Comparison of ENCODE assay signal across 1 cellular context in the genomic region with DNA sequence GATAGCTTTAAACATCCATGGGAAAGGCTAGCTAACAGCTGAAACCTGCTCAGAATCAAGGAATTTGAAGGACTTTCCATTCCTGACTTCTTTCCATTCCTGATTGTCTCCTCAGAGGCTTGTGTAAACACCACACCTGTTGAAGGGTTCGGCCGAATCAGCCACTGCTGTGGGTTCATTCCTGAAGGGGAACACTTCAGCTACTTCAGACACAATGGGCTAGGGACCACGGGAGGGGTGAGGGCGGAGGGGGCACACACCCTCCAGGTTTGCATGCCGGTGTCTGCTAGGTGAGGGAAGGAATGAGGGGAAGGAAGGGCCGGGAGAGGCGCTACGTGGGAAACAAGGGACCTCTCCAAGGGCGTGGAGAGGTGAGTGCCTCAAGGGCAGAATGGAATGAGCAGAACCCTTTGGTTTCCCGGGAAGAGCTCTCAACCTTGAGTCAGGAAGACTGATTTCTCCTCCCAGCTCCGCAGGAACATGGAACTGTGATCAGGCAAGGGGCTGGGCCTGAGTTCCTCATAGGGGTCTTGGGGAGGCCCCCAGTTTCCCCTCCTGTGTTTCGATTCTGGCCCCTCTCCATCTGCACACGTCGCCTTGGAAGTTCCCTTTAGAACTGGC.
TF ChIP-seq lines count a peak whose summit lies in the region.

No MANE protein-coding gene starts in this region.

TF ChIP-seq in HCT116, 20 proteins besides CTCF, POLR2A, EP300 and RAD21:
- 0 out of 2 replicates have a peak, but pooled peaks have one; percentile 36 for TF ChIP-seq POLR2AphosphoS5 (IDR thresholded peaks at IDR 0.05; ENCODE audit: low read depth, low read length)
- TF ChIP-seq FOSL1 (IDR thresholded peaks at IDR 0.05; ENCODE audit: low read depth): no peak
